In genomic region chr11:19711911-19712280, GRCh38 we compare ENCODE assay signal across 7 cellular contexts. TPM values are rescaled to one million over a fixed set of nuclear protein-coding genes. Genes with fewer than 3 reads are reported as not detected.
DNase-seq lines count a peak whose midpoint lies in the region; ATAC-seq and TF ChIP-seq lines count a peak whose summit lies in the region.

No MANE protein-coding gene starts in this region.

- H3K27me3 Mint-ChIP-seq in stimulated activated memory B cell treated with anti-CD40 and anti-IgM and Interleukin-4, amounts not matched to agents 10 μg/mL and 1 μg/mL and 100 μg/mL, for 72 hours, result peaks cover 52% of the 10 kb centered on the region

- H3K4me1 ChIP-seq in body of pancreas, result peaks cover 33% of the 10 kb centered on the region

- no peaks in the 10 kb centered on the region for H3K36me3 ChIP-seq in body of pancreas (replicated peaks in 1 of 2; ENCODE audit: insufficient read depth in 1 of 2, low read depth in 2 of 2)

- no peaks in the 10 kb centered on the region for H3K36me3 Mint-ChIP-seq in stimulated activated memory B cell treated with anti-CD40 and anti-IgM and Interleukin-4, amounts not matched to agents 10 μg/mL and 1 μg/mL and 100 μg/mL, for 72 hours

- 9 to 17% methylated on average over 16 of the region's 16 CpGs for WGBS in body of pancreas, 2 donors

- ATAC-seq in GM19438 (IDR thresholded peaks at IDR 0.05; ENCODE audit: low read depth, unreplicated experiment) (peak; percentile 22), body of pancreas (no peak), left lobe of liver (peak; percentile 7)
- ATAC-seq in stimulated activated memory B cell treated with anti-CD40 and anti-IgM and Interleukin-4, amounts not matched to agents 10 μg/mL and 1 μg/mL and 100 μg/mL, for 72 hours, result no peak

- peaks cover 0 to 12% of the 10 kb centered on the region in 2 donors for H3K27me3 ChIP-seq in body of pancreas

- H3K27ac ChIP-seq in body of pancreas, result peak overlapping the region; percentile 84 to 94 (median 88)

- TF ChIP-seq CTCF in body of pancreas (IDR thresholded peaks at IDR 0.05), result no peak

- H3K4me1 Mint-ChIP-seq in stimulated activated memory B cell treated with anti-CD40 and anti-IgM and Interleukin-4, amounts not matched to agents 10 μg/mL and 1 μg/mL and 100 μg/mL, for 72 hours, result peaks cover 27% of the 10 kb centered on the region

- H3K27ac Mint-ChIP-seq in stimulated activated memory B cell treated with anti-CD40 and anti-IgM and Interleukin-4, amounts not matched to agents 10 μg/mL and 1 μg/mL and 100 μg/mL, for 72 hours, result peak overlapping the region; percentile 66

- no peak for DNase-seq in Jurkat, Clone E6-1 (ENCODE audit: low read depth, low spot score)
- DNase-seq in body of pancreas (no peak), left lobe of liver (ENCODE audit: low spot score) (peak; percentile 50), KG1 (lab: John Stamatoyannopoulos, UW) (no peak), UCSD-AML1 (lab: John Stamatoyannopoulos, UW; ENCODE audit: unreplicated experiment) (no peak)

- H3K4me3 ChIP-seq in Jurkat, Clone E6-1 (ENCODE audit: low read length), result peak overlapping the region; percentile 55
- H3K4me3 ChIP-seq in body of pancreas, result peak overlapping the region; percentile 30 to 58

- H3K4me3 Mint-ChIP-seq in stimulated activated memory B cell treated with anti-CD40 and anti-IgM and Interleukin-4, amounts not matched to agents 10 μg/mL and 1 μg/mL and 100 μg/mL, for 72 hours, result peak overlapping the region; percentile 94

- TF ChIP-seq POLR2A in body of pancreas (IDR thresholded peaks at IDR 0.05), result no peak

- H3K9me3 ChIP-seq in body of pancreas, result no peaks in the 10 kb centered on the region

- H3K9me3 Mint-ChIP-seq in stimulated activated memory B cell treated with anti-CD40 and anti-IgM and Interleukin-4, amounts not matched to agents 10 μg/mL and 1 μg/mL and 100 μg/mL, for 72 hours, result no peaks in the 10 kb centered on the region

- intact Hi-C loops in body of pancreas (cut with DNase I), result no loop called here

RNA-seq across cellular contexts. Expression of gene NAV2, which starts 0.7 kb away (rescaled TPM):
- polyA plus RNA-seq in Jurkat, Clone E6-1 (2012; ENCODE audit: insufficient read depth, insufficient read length), result 1.00 TPM
- 10 to 100 TPM; 26.4 to 35.5 TPM for total RNA-seq in body of pancreas
- 32.0 TPM for total RNA-seq in left lobe of liver

Comparison
In these comparisons a context has a peak if more than half of its experiments do, and no peak if none do; other contexts are left out.
1. ATAC-seq: peak in GM19438 (single experiment) and left lobe of liver (single experiment); none in body of pancreas (single experiment) and stimulated activated memory B cell treated with anti-CD40 and anti-IgM and Interleukin-4, amounts not matched to agents 10 μg/mL and 1 μg/mL and 100 μg/mL, for 72 hours (single experiment).